30 cellular contexts compared by ENCODE assay signal in the genomic region with DNA sequence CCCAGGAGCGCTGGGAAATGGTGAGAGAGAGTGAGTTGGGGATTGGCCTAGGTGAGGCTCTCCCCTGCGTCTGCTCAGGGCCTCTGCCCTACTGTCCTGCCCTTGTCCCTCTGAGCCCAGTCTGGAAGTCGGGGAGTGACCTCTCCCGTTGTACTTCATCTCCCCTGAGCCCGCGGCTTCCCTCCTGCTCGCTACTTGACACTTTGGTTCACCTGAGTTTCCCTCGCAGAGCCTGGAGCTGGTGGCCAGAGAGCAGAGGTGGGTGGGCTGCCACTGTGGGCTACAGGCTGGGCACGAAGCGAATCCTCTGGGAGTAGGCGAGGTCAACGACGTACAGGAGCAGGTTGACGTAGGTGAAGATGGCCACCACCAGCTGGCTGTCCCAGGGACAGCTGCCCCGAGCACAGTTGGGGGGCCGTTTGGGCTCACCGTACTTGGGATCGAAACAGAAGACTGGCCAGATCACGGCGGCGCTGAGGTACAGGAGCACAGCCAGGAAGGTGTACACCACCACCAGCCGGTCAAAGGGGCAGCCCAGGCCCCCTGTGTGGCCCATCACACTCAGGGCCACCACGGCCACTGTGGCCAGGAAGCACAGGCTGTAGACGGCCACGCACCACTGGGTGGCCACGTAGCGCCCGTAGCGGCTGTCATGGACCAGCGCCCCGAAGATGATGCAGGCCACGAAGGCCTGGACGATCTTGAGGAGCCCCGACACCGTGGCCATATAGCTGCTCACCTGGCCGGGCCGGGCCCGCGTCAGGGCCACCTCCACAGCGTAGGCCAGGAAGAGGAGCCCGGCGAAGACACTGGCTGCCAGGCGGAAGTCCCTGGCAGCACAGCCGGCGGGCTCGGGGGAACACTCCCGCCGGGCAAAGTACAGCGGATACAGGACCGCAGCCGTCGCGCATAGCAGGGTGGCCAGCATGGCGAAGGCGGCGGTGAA. TPM values are rescaled to one million over a fixed set of nuclear protein-coding genes. Genes with fewer than 3 reads are reported as not detected.
DNase-seq lines count a peak whose midpoint lies in the region; ATAC-seq and TF ChIP-seq lines count a peak whose summit lies in the region.
"Had no signal": no experiment of that assay in that cellular context is flagged by ENCODE, and none has a peak within 500 bp of the region (broad histone marks: within the 10 kb centered on the region; RNA-seq: fewer than 3 reads in every experiment).

No MANE protein-coding gene starts in this region.

- H3K4me3 Mint-ChIP-seq in activated CD4-positive, alpha-beta T cell treated with anti-CD3 and anti-CD28 coated beads, Interleukin-2, amount 10 ng/mL, durations not matched to agents 24 days and 14 days: no peak overlapping the region
- H3K4me3 Mint-ChIP-seq in chondrocyte (ENCODE audit: unreplicated experiment) (no peak overlapping the region), neural progenitor cell (no peak overlapping the region)
- H3K4me3 Mint-ChIP-seq: activated naive CD8-positive, alpha-beta T cell treated with anti-CD3 and anti-CD28 coated beads, Interleukin-2, amount 10 ng/mL, durations not matched to agents 7 days and 5 days; CD4-positive, alpha-beta memory T cell; T-cell had no signal

- H3K27me3 Mint-ChIP-seq in activated CD4-positive, alpha-beta T cell treated with anti-CD3 and anti-CD28 coated beads, Interleukin-2, amount 10 ng/mL, durations not matched to agents 24 days and 14 days: no peaks in the 10 kb centered on the region
- H3K27me3 Mint-ChIP-seq in chondrocyte (ENCODE audit: low read depth): no peaks in the 10 kb centered on the region
- H3K27me3 Mint-ChIP-seq in neural progenitor cell (ENCODE audit: insufficient read depth, low read depth): peaks cover 11% of the 10 kb centered on the region

- WGBS in GM23248 (ENCODE audit: low coverage in 1 of 2, low lambda C conversion rate in 2 of 2, missing lambda C conversion rate in 2 of 2), 2 experiments: 84 to 91% methylated on average over 50 to 51 of the region's 56 CpGs

- H3K9ac ChIP-seq in GM23248 (no peak overlapping the region), neural progenitor cell (no peak overlapping the region), Karpas-422 (ENCODE audit: low read length) (no peak overlapping the region)

- H3K4me3 ChIP-seq in GM23248 (no peak overlapping the region), neural progenitor cell (no peak overlapping the region), A673 (ENCODE audit: low read depth, low read length, poor library complexity, severe bottlenecking) (no peak overlapping the region), Karpas-422 (ENCODE audit: low read length) (no peak overlapping the region)
- H3K4me3 ChIP-seq: sigmoid colon, vagina had no signal

- TF ChIP-seq CTCF in chondrocyte (IDR thresholded peaks at IDR 0.05) (no peak), neural progenitor cell (IDR thresholded peaks at IDR 0.05) (no peak), A673 (conservative IDR thresholded peaks at IDR 0.05; ENCODE audit: low read depth, low read length) (no peak)

- H2AFZ ChIP-seq in GM23248: peak overlapping the region; percentile 59
- no peak overlapping the region for H2AFZ ChIP-seq in neural progenitor cell (replicated peaks)
- no peak overlapping the region for H2AFZ ChIP-seq in Karpas-422 (ENCODE audit: low read length)

- H3K27ac ChIP-seq in GM23248 (no peak overlapping the region), neural progenitor cell (no peak overlapping the region), A673 (ENCODE audit: low read depth, low read length, poor library complexity, severe bottlenecking) (no peak overlapping the region), Karpas-422 (ENCODE audit: low read length) (no peak overlapping the region)
- H3K27ac ChIP-seq: 22Rv1, epithelial cell of prostate, sigmoid colon, thoracic aorta, vagina had no signal

- H3K4me2 ChIP-seq in GM23248 (ENCODE audit: unreplicated experiment): no peak overlapping the region
- peak overlapping the region; percentile 70 for H3K4me2 ChIP-seq in neural progenitor cell
- no peak overlapping the region for H3K4me2 ChIP-seq in Karpas-422 (ENCODE audit: low read depth, low read length, poor library complexity, severe bottlenecking)

- H4K20me1 ChIP-seq in GM23248 (ENCODE audit: insufficient read depth) (no peaks in the 10 kb centered on the region), neural progenitor cell (ENCODE audit: low read depth) (no peaks in the 10 kb centered on the region), Karpas-422 (ENCODE audit: insufficient read depth, low read depth, low read length) (no peaks in the 10 kb centered on the region)

- intact Hi-C loops in activated CD4-positive, alpha-beta T cell treated with anti-CD3 and anti-CD28 coated beads, Interleukin-2, amount 10 ng/mL, durations not matched to agents 24 days and 14 days (cut with micrococcal nuclease): no loop called here
- intact Hi-C loops in A673 (cut with micrococcal nuclease; ENCODE audit: unreplicated experiment): no loop called here

- H3K4me1 Mint-ChIP-seq in activated CD4-positive, alpha-beta T cell treated with anti-CD3 and anti-CD28 coated beads, Interleukin-2, amount 10 ng/mL, durations not matched to agents 24 days and 14 days: peaks cover 9% of the 10 kb centered on the region
- peaks cover 14% of the 10 kb centered on the region for H3K4me1 Mint-ChIP-seq in chondrocyte (ENCODE audit: low read depth)
- H3K4me1 Mint-ChIP-seq in neural progenitor cell: peaks cover 10% of the 10 kb centered on the region

- no peak overlapping the region for H3K27ac Mint-ChIP-seq in activated CD4-positive, alpha-beta T cell treated with anti-CD3 and anti-CD28 coated beads, Interleukin-2, amount 10 ng/mL, durations not matched to agents 24 days and 14 days
- H3K27ac Mint-ChIP-seq in chondrocyte (ENCODE audit: unreplicated experiment) (no peak overlapping the region), neural progenitor cell (peak overlapping the region; percentile 37)
- H3K27ac Mint-ChIP-seq: activated naive CD8-positive, alpha-beta T cell treated with anti-CD3 and anti-CD28 coated beads, Interleukin-2, amount 10 ng/mL, durations not matched to agents 7 days and 5 days; CD4-positive, alpha-beta memory T cell; T-cell had no signal

- no peaks in the 10 kb centered on the region for H3K36me3 ChIP-seq in GM23248 (ENCODE audit: low read depth)
- H3K36me3 ChIP-seq in neural progenitor cell: no peaks in the 10 kb centered on the region
- no peaks in the 10 kb centered on the region for H3K36me3 ChIP-seq in A673 (ENCODE audit: insufficient read depth, low read length, poor library complexity, severe bottlenecking)
- no peaks in the 10 kb centered on the region for H3K36me3 ChIP-seq in Karpas-422 (ENCODE audit: insufficient read depth, low read length)
- H3K36me3 ChIP-seq: sigmoid colon, SJCRH30, thoracic aorta, vagina had no signal

- CTCF ChIA-PET in A673 (lab: Charles Lee): no interaction called here

- DNase-seq in activated CD4-positive, alpha-beta T cell treated with anti-CD3 and anti-CD28 coated beads, Interleukin-2, amount 10 ng/mL, durations not matched to agents 24 days and 14 days: peak; percentile 55
- no peak for DNase-seq in activated CD4-positive, alpha-beta T cell treated with anti-CD3 and anti-CD28 coated beads for 4 hours
- DNase-seq in GM23248 (no peak), chondrocyte (ENCODE audit: low spot score) (peak; percentile 92), neural progenitor cell (ENCODE audit: low spot score) (no peak), A673 (ENCODE audit: low spot score) (no peak), Karpas-422 (no peak)
- DNase-seq: activated effector memory CD4-positive, alpha-beta T cell treated with anti-CD3 and anti-CD28 coated beads, Interleukin-2, amount 50 U/mL, for 16 hours; activated naive CD8-positive, alpha-beta T cell treated with anti-CD3 and anti-CD28 coated beads, Interleukin-2, amount 10 ng/mL, durations not matched to agents 7 days and 5 days; CD4-positive, alpha-beta memory T cell; DMS 273 treated with DMSO at 0.1 percent for 48 hours; effector CD8-positive, alpha-beta T cell; GOT3; IMR-90; kidney glomerular epithelial cell; NCI-H1105; NCI-H1930; NCI-H526 treated with DMSO at 0.1 percent for 48 hours; stimulated activated CD4-positive, alpha-beta T cell treated with anti-CD3 and anti-CD28 coated beads, Interleukin-15, amount 100 ng/mL, for 24 hours; stimulated activated naive CD4-positive, alpha-beta T cell treated with Interleukin-2 at 50 U/mL for 16 hours; T-cell had no signal

- H3K4me1 ChIP-seq in GM23248 (ENCODE audit: insufficient read depth) (0 out of 2 replicates have a peak, but pooled peaks cover 6% of the 10 kb centered on the region), neural progenitor cell (peaks cover 21% of the 10 kb centered on the region), A673 (ENCODE audit: insufficient read depth, low read length, poor library complexity, severe bottlenecking) (peaks cover 4% of the 10 kb centered on the region), Karpas-422 (ENCODE audit: low read length) (peaks cover 11% of the 10 kb centered on the region)

- H3K79me2 ChIP-seq in GM23248 (ENCODE audit: insufficient read depth): peaks cover 11% of the 10 kb centered on the region
- H3K79me2 ChIP-seq in neural progenitor cell (ENCODE audit: low read depth): peaks cover 5% of the 10 kb centered on the region
- no peaks in the 10 kb centered on the region for H3K79me2 ChIP-seq in Karpas-422 (ENCODE audit: low read length)

- H3K9me3 ChIP-seq in GM23248 (ENCODE audit: low read depth): no peaks in the 10 kb centered on the region
- H3K9me3 ChIP-seq in neural progenitor cell (ENCODE audit: low read depth): no peaks in the 10 kb centered on the region
- H3K9me3 ChIP-seq in A673 (ENCODE audit: low read depth, low read length, poor library complexity, severe bottlenecking): no peaks in the 10 kb centered on the region
- no peaks in the 10 kb centered on the region for H3K9me3 ChIP-seq in Karpas-422 (ENCODE audit: low read length)
- H3K9me3 ChIP-seq: sigmoid colon, SJCRH30, thoracic aorta, vagina had no signal

- H3K9me2 ChIP-seq in GM23248 (ENCODE audit: insufficient read depth) (no peaks in the 10 kb centered on the region), Karpas-422 (replicated peaks; ENCODE audit: insufficient read depth, low read length) (no peaks in the 10 kb centered on the region)

- no peaks in the 10 kb centered on the region for H3F3A ChIP-seq in GM23248 (ENCODE audit: insufficient read depth)
- H3F3A ChIP-seq in neural progenitor cell (ENCODE audit: low read depth): peaks cover 14% of the 10 kb centered on the region

- no peak for ATAC-seq in GM18511 (IDR thresholded peaks at IDR 0.05; ENCODE audit: unreplicated experiment)
- ATAC-seq: activated CD4-positive, CD25-positive, alpha-beta regulatory T cell treated with anti-CD3 and anti-CD28 coated beads, Interleukin-2, amount 50 U/mL, for 24 hours; Panc1; T-cell had no signal

- no TSS peak for BruUV-seq in A673 (replicated peaks; lab: Mats Ljungman, UMichigan)

- in situ Hi-C loops in GM23248 (cut with MboI): no loop called here

- POLR2A ChIA-PET in A673 (lab: Charles Lee; ENCODE audit: low non-redundant PET): no interaction called here

- peaks cover 2% of the 10 kb centered on the region for H3K36me3 Mint-ChIP-seq in activated CD4-positive, alpha-beta T cell treated with anti-CD3 and anti-CD28 coated beads, Interleukin-2, amount 10 ng/mL, durations not matched to agents 24 days and 14 days (ENCODE audit: low read depth)
- H3K36me3 Mint-ChIP-seq in chondrocyte (ENCODE audit: low read depth) (peaks cover 2% of the 10 kb centered on the region), neural progenitor cell (no peaks in the 10 kb centered on the region)
- H3K36me3 Mint-ChIP-seq: activated naive CD8-positive, alpha-beta T cell treated with anti-CD3 and anti-CD28 coated beads, Interleukin-2, amount 10 ng/mL, durations not matched to agents 7 days and 5 days; CD4-positive, alpha-beta memory T cell; T-cell had no signal

- H3K9me3 Mint-ChIP-seq in activated CD4-positive, alpha-beta T cell treated with anti-CD3 and anti-CD28 coated beads, Interleukin-2, amount 10 ng/mL, durations not matched to agents 24 days and 14 days: no peaks in the 10 kb centered on the region
- no peaks in the 10 kb centered on the region for H3K9me3 Mint-ChIP-seq in chondrocyte (ENCODE audit: low read depth)
- no peaks in the 10 kb centered on the region for H3K9me3 Mint-ChIP-seq in neural progenitor cell
- H3K9me3 Mint-ChIP-seq: activated naive CD8-positive, alpha-beta T cell treated with anti-CD3 and anti-CD28 coated beads, Interleukin-2, amount 10 ng/mL, durations not matched to agents 7 days and 5 days; CD4-positive, alpha-beta memory T cell; T-cell had no signal

- H3K27me3 ChIP-seq in GM23248 (replicated peaks; ENCODE audit: insufficient read depth): no peaks in the 10 kb centered on the region
- peaks cover 36% of the 10 kb centered on the region for H3K27me3 ChIP-seq in neural progenitor cell
- H3K27me3 ChIP-seq in A673 (replicated peaks; ENCODE audit: insufficient read depth, low read depth, low read length, poor library complexity): no peaks in the 10 kb centered on the region
- H3K27me3 ChIP-seq in Karpas-422 (ENCODE audit: low read length): no peaks in the 10 kb centered on the region
- H3K27me3 ChIP-seq: SJCRH30 had no signal

RNA-seq across cellular contexts. Expression of a gene that starts 3.7 kb away (rescaled TPM):
- 136 and 138 TPM in 2 replicates for total RNA-seq in activated CD4-positive, alpha-beta T cell treated with anti-CD3 and anti-CD28 coated beads, Interleukin-2, amount 10 ng/mL, durations not matched to agents 24 days and 14 days
- total RNA-seq in GM23248 (2014; rRNA removed; shearing (Covaris generic)): 229 and 279 TPM in 2 replicates
- 181 and 197 TPM in 2 replicates for polyA plus RNA-seq in GM23248 (2016; fragmentation: Nextera tagmentation; extraction: Ambion mirVana)
- total RNA-seq in chondrocyte: 154 to 235 TPM (median 224 TPM) in 3 replicates
- total RNA-seq in neural progenitor cell (ENCODE audit: low replicate concordance): 32.6 and 72.2 TPM in 2 replicates
- total RNA-seq in A673 (2021): 75.5 and 108 TPM in 2 replicates
- total RNA-seq in Karpas-422 (2014; rRNA removed; shearing (Covaris generic); ENCODE audit: low replicate concordance): not detected in 2 replicates

RNA-seq across cellular contexts. Expression of a gene that starts 6.2 kb away (rescaled TPM):
- not detected in 2 replicates for total RNA-seq in activated CD4-positive, alpha-beta T cell treated with anti-CD3 and anti-CD28 coated beads, Interleukin-2, amount 10 ng/mL, durations not matched to agents 24 days and 14 days
- not detected in 2 replicates for total RNA-seq in GM23248 (2014; rRNA removed; shearing (Covaris generic))
- polyA plus RNA-seq in GM23248 (2016; fragmentation: Nextera tagmentation; extraction: Ambion mirVana): 0.14 TPM in 1 of 2 replicates, not detected in the other
- total RNA-seq in chondrocyte (not detected in 3 replicates), neural progenitor cell (ENCODE audit: low replicate concordance) (0.11 TPM in 1 of 2 replicates, not detected in the other), A673 (2021) (not detected in 2 replicates)
- total RNA-seq in Karpas-422 (2014; rRNA removed; shearing (Covaris generic); ENCODE audit: low replicate concordance): not detected in 2 replicates
- total RNA-seq: activated naive CD8-positive, alpha-beta T cell treated with anti-CD3 and anti-CD28 coated beads, Interleukin-2, amount 10 ng/mL, durations not matched to agents 7 days and 5 days; CD4-positive, alpha-beta memory T cell; IMR-90; sigmoid colon; T-cell; thoracic aorta; vagina had no signal
- polyA plus RNA-seq: CD4-positive, alpha-beta memory T cell; IMR-90; sigmoid colon had no signal

RNA-seq across cellular contexts. Expression of a gene that starts 13.3 kb away (rescaled TPM):
- total RNA-seq in activated CD4-positive, alpha-beta T cell treated with anti-CD3 and anti-CD28 coated beads, Interleukin-2, amount 10 ng/mL, durations not matched to agents 24 days and 14 days: 32.5 and 33.3 TPM in 2 replicates
- total RNA-seq in GM23248 (2014; rRNA removed; shearing (Covaris generic)): 17.7 and 19.8 TPM in 2 replicates
- 5.0 and 6.4 TPM in 2 replicates for polyA plus RNA-seq in GM23248 (2016; fragmentation: Nextera tagmentation; extraction: Ambion mirVana)
- total RNA-seq in chondrocyte (28.3 to 38.1 TPM (median 37.8 TPM) in 3 replicates), neural progenitor cell (ENCODE audit: low replicate concordance) (8.1 and 12.9 TPM in 2 replicates), A673 (2021) (46.7 and 49.7 TPM in 2 replicates)
- 10.9 and 14.9 TPM in 2 replicates for total RNA-seq in Karpas-422 (2014; rRNA removed; shearing (Covaris generic); ENCODE audit: low replicate concordance)

RNA-seq across cellular contexts. Expression of a gene that starts 20.2 kb away (rescaled TPM):
- total RNA-seq in activated CD4-positive, alpha-beta T cell treated with anti-CD3 and anti-CD28 coated beads, Interleukin-2, amount 10 ng/mL, durations not matched to agents 24 days and 14 days: 1.7 and 1.8 TPM in 2 replicates
- not detected in 2 replicates for total RNA-seq in GM23248 (2014; rRNA removed; shearing (Covaris generic))
- polyA plus RNA-seq in GM23248 (2016; fragmentation: Nextera tagmentation; extraction: Ambion mirVana): not detected in 2 replicates
- 0.29 TPM in 1 of 3 replicates, not detected in the others for total RNA-seq in chondrocyte
- total RNA-seq in neural progenitor cell (ENCODE audit: low replicate concordance): 0.25 TPM in 1 of 2 replicates, not detected in the other
- total RNA-seq in A673 (2021): not detected in 2 replicates
- not detected in 2 replicates for total RNA-seq in Karpas-422 (2014; rRNA removed; shearing (Covaris generic); ENCODE audit: low replicate concordance)
- total RNA-seq: CD4-positive, alpha-beta memory T cell; IMR-90; sigmoid colon; thoracic aorta; vagina had no signal
- polyA plus RNA-seq: CD4-positive, alpha-beta memory T cell had no signal

RNA-seq across cellular contexts. Expression of a gene that starts 22.8 kb away (rescaled TPM):
- total RNA-seq in activated CD4-positive, alpha-beta T cell treated with anti-CD3 and anti-CD28 coated beads, Interleukin-2, amount 10 ng/mL, durations not matched to agents 24 days and 14 days: 54.9 and 58.2 TPM in 2 replicates
- 13.1 and 14.5 TPM in 2 replicates for total RNA-seq in GM23248 (2014; rRNA removed; shearing (Covaris generic))
- 9.3 and 11.4 TPM in 2 replicates for polyA plus RNA-seq in GM23248 (2016; fragmentation: Nextera tagmentation; extraction: Ambion mirVana)
- total RNA-seq in chondrocyte (14.5 to 16.0 TPM (median 15.8 TPM) in 3 replicates), neural progenitor cell (ENCODE audit: low replicate concordance) (5.1 and 15.2 TPM in 2 replicates), A673 (2021) (34.8 and 36.6 TPM in 2 replicates)
- total RNA-seq in Karpas-422 (2014; rRNA removed; shearing (Covaris generic); ENCODE audit: low replicate concordance): 19.6 and 33.7 TPM in 2 replicates

Comparison
In these comparisons a context has a peak if more than half of its experiments do, and no peak if none do; other contexts are left out.
1. DNase-seq: peak in activated CD4-positive, alpha-beta T cell treated with anti-CD3 and anti-CD28 coated beads, Interleukin-2, amount 10 ng/mL, durations not matched to agents 24 days and 14 days (single experiment) and chondrocyte (single experiment); none in activated CD4-positive, alpha-beta T cell treated with anti-CD3 and anti-CD28 coated beads for 4 hours (0 of 2), GM23248 (single experiment), neural progenitor cell (single experiment), A673 (single experiment) and Karpas-422 (single experiment).
2. RNA of a gene that starts 3.7 kb away (total RNA-seq): 154 to 235 TPM in chondrocyte, 229 to 279 TPM in GM23248, 136 to 138 TPM in activated CD4-positive, alpha-beta T cell treated with anti-CD3 and anti-CD28 coated beads, Interleukin-2, amount 10 ng/mL, durations not matched to agents 24 days and 14 days, 75.5 to 108 TPM in A673 and 32.6 to 72.2 TPM in neural progenitor cell; not detected in Karpas-422; every median in the first group is over 10 times any median in the second.